1 cellular context compared by ENCODE assay signal in genomic region chr10:71850745-71851629, GRCh38.
TF ChIP-seq lines count a peak whose summit lies in the region.

Gene PSAP, minus strand, starts transcription at chr10:71851251. Its CDS starts 30 bp downstream, at chr10:71851221.

TF ChIP-seq in HepG2, 621 proteins besides CTCF, POLR2A, EP300 and RAD21 (continued from another document and continues in another):
- peak; percentile 77; the same call in 1 of the 2 replicates for TF ChIP-seq KMT2A (CRISPR knock-in tag; IDR thresholded peaks at IDR 0.05)
- TF ChIP-seq SCMH1 (CRISPR knock-in tag; IDR thresholded peaks at IDR 0.05; ENCODE audit: borderline replicate concordance): no peak
- TF ChIP-seq IRF1 (CRISPR knock-in tag; IDR thresholded peaks at IDR 0.05; ENCODE audit: low read depth): 0 out of 2 replicates have a peak, but pooled peaks have one; percentile 37
- TF ChIP-seq ZNF574 (CRISPR knock-in tag; IDR thresholded peaks at IDR 0.05): peak; percentile 28; the same call in 1 of the 2 replicates
- TF ChIP-seq FUBP1 (CRISPR knock-in tag; IDR thresholded peaks at IDR 0.05; ENCODE audit: borderline replicate concordance): no peak
- TF ChIP-seq ZNF512B (CRISPR knock-in tag; IDR thresholded peaks at IDR 0.05; ENCODE audit: borderline replicate concordance): 0 out of 2 replicates have a peak, but pooled peaks have one; percentile 58
- peak; percentile 50 to 89; a peak in 3 of 4 replicates for TF ChIP-seq HMGXB4 (CRISPR knock-in tag; IDR thresholded peaks at IDR 0.05; ENCODE audit: borderline replicate concordance in 1 of 2, low read depth in 1 of 2)
- TF ChIP-seq E2F2 (CRISPR knock-in tag; IDR thresholded peaks at IDR 0.05; ENCODE audit: borderline replicate concordance): peak; percentile 71; the same call in 1 of the 2 replicates
- peak; percentile 57; the same call in 1 of the 2 replicates for TF ChIP-seq NAIF1 (CRISPR knock-in tag; IDR thresholded peaks at IDR 0.05; ENCODE audit: borderline replicate concordance)
- no peak for TF ChIP-seq ZEB1 (IDR thresholded peaks at IDR 0.05; ENCODE audit: insufficient replicate concordance, low read depth)
- 0 out of 2 replicates have a peak, but pooled peaks have one; percentile 16 for TF ChIP-seq RFX3 (CRISPR knock-in tag; IDR thresholded peaks at IDR 0.05)
- TF ChIP-seq EHMT2 (IDR thresholded peaks at IDR 0.05; ENCODE audit: borderline replicate concordance, low read depth, low read length): no peak
- TF ChIP-seq SIX4 (CRISPR knock-in tag; IDR thresholded peaks at IDR 0.05): no peak
- TF ChIP-seq ARNT2 (CRISPR knock-in tag; IDR thresholded peaks at IDR 0.05; ENCODE audit: low read depth): peak; percentile 61; the same call in 1 of the 2 replicates
- TF ChIP-seq ZBED4 (CRISPR knock-in tag; IDR thresholded peaks at IDR 0.05; ENCODE audit: borderline replicate concordance): no peak
- peak; percentile 78; the same call in 1 of the 2 replicates for TF ChIP-seq ZNF792 (CRISPR knock-in tag; IDR thresholded peaks at IDR 0.05)
- peak; percentile 84 for TF ChIP-seq SAP130 (CRISPR knock-in tag; IDR thresholded peaks at IDR 0.05; ENCODE audit: low read depth)
- TF ChIP-seq DRAP1 (CRISPR knock-in tag; IDR thresholded peaks at IDR 0.05): peak; percentile 97
- no peak for TF ChIP-seq NFE2 (CRISPR knock-in tag; IDR thresholded peaks at IDR 0.05)
- TF ChIP-seq ZNF777 (CRISPR knock-in tag; IDR thresholded peaks at IDR 0.05): peak; percentile 28; the same call in 1 of the 2 replicates
- peak; percentile 61; the same call in 1 of the 2 replicates for TF ChIP-seq SIN3A (IDR thresholded peaks at IDR 0.05; ENCODE audit: borderline replicate concordance, low read depth, low read length)
- no peak for TF ChIP-seq ZC3H4 (CRISPR knock-in tag; IDR thresholded peaks at IDR 0.05; ENCODE audit: borderline replicate concordance)
- 0 out of 2 replicates have a peak, but pooled peaks have one; percentile 62 for TF ChIP-seq ZNF546 (CRISPR knock-in tag; conservative IDR thresholded peaks at IDR 0.05)
- no peak for TF ChIP-seq ZBTB49 (CRISPR knock-in tag; IDR thresholded peaks at IDR 0.05; ENCODE audit: borderline replicate concordance)
- TF ChIP-seq ZNF234 (CRISPR knock-in tag; conservative IDR thresholded peaks at IDR 0.05): no peak; the same call in 1 of the 2 replicates
- 0 out of 2 replicates have a peak, but pooled peaks have one; percentile 56 for TF ChIP-seq IRF2 (CRISPR knock-in tag; IDR thresholded peaks at IDR 0.05)
- TF ChIP-seq SRF (IDR thresholded peaks at IDR 0.05; ENCODE audit: low read depth, low read length): no peak
- TF ChIP-seq REL (CRISPR knock-in tag; conservative IDR thresholded peaks at IDR 0.05): no peak
- no peak for TF ChIP-seq MTA3 (CRISPR knock-in tag; IDR thresholded peaks at IDR 0.05)
- TF ChIP-seq ZBTB20 (CRISPR knock-in tag; IDR thresholded peaks at IDR 0.05; ENCODE audit: borderline replicate concordance, low read depth): peak; percentile 84; the same call in 1 of the 2 replicates
- TF ChIP-seq ZNF296 (CRISPR knock-in tag; conservative IDR thresholded peaks at IDR 0.05): 0 out of 2 replicates have a peak, but pooled peaks have one; percentile 50
- TF ChIP-seq ZNF678 (CRISPR knock-in tag; IDR thresholded peaks at IDR 0.05): peak; percentile 53; the same call in 1 of the 2 replicates
- TF ChIP-seq ZNF652 (CRISPR knock-in tag; IDR thresholded peaks at IDR 0.05; ENCODE audit: borderline replicate concordance, low read depth): no peak
- TF ChIP-seq CSRNP1 (CRISPR knock-in tag; IDR thresholded peaks at IDR 0.05): no peak
- no peak for TF ChIP-seq SSRP1 (CRISPR knock-in tag; IDR thresholded peaks at IDR 0.05)
- peak; percentile 23 for TF ChIP-seq YY1 (IDR thresholded peaks at IDR 0.05; ENCODE audit: insufficient read depth, insufficient replicate concordance, low read depth, low read length)
- TF ChIP-seq KDM5A (IDR thresholded peaks at IDR 0.05; ENCODE audit: borderline replicate concordance, low read length): peak; percentile 58; the same call in 1 of the 2 replicates
- TF ChIP-seq HIVEP1 (CRISPR knock-in tag; IDR thresholded peaks at IDR 0.05): no peak
